Comparison of ENCODE assay signal across 8 cellular contexts in genomic region chr3:183285828-183286457, GRCh38.
DNase-seq lines count a peak whose midpoint lies in the region; ATAC-seq and TF ChIP-seq lines count a peak whose summit lies in the region.

No MANE protein-coding gene starts in this region.

- no peaks in the 10 kb centered on the region for H3K27me3 ChIP-seq in endocrine pancreas (ENCODE audit: control insufficient read depth, insufficient read depth, low read length)
- no peaks in the 10 kb centered on the region for H3K27me3 ChIP-seq in mucosa of stomach (ENCODE audit: control insufficient read depth, insufficient read depth, low read length)

- H3K4me1 ChIP-seq in endocrine pancreas (ENCODE audit: control insufficient read depth, insufficient read depth, low read length), result peaks cover 20% of the 10 kb centered on the region
- peaks cover 25% of the 10 kb centered on the region for H3K4me1 ChIP-seq in mucosa of stomach (ENCODE audit: control insufficient read depth, insufficient read depth, low read length)

- H3K4me3 ChIP-seq in AG04449 (ENCODE audit: low read depth, low read length) (no peak overlapping the region), endocrine pancreas (ENCODE audit: control insufficient read depth, insufficient read depth, low read length) (peak overlapping the region; percentile 32), mucosa of stomach (ENCODE audit: low read length) (no peak overlapping the region)

- no peaks in the 10 kb centered on the region for H3K9me3 ChIP-seq in endocrine pancreas (ENCODE audit: control insufficient read depth, low read length)
- H3K9me3 ChIP-seq in mucosa of stomach (ENCODE audit: control insufficient read depth, low read length), result no peaks in the 10 kb centered on the region

- H3K36me3 ChIP-seq in endocrine pancreas (ENCODE audit: control insufficient read depth, insufficient read depth, low read length) (no peaks in the 10 kb centered on the region), mucosa of stomach (ENCODE audit: control insufficient read depth, insufficient read depth, low read length) (no peaks in the 10 kb centered on the region)

- DNase-seq in AG04449 (ENCODE audit: low read depth, low spot score) (peak; percentile 88), NCI-H69 (lab: John Stamatoyannopoulos, UW) (peak; percentile 97)
- DNase-seq in activated CD8-positive, alpha-beta memory T cell treated with anti-CD3 and anti-CD28 coated beads for 48 hours (ENCODE audit: low read depth in 2 of 3, low spot score in 2 of 3), result peak; percentile 60 to 81 (median 80)
- peak; percentile 82 to 98 for DNase-seq in stimulated activated CD8-positive, alpha-beta memory T cell treated with anti-CD3 and anti-CD28 coated beads, Interleukin-7, amount 100 ng/mL, for 48 hours (ENCODE audit: extremely low read depth in 1 of 2, low read depth in 1 of 2)

- CTCF ChIA-PET in AG04449 (lab: Yijun Ruan, JAX), result no interaction called here

- peak; percentile 98 for ATAC-seq in GM18907 (IDR thresholded peaks at IDR 0.05; ENCODE audit: unreplicated experiment)
- peak; percentile 96 for ATAC-seq in HG03135 (IDR thresholded peaks at IDR 0.05; ENCODE audit: unreplicated experiment)

- TF ChIP-seq CTCF in AG04449 (IDR thresholded peaks at IDR 0.05; ENCODE audit: insufficient read depth, low read length, missing control alignments), result no peak

- H3K9ac ChIP-seq in endocrine pancreas (ENCODE audit: control insufficient read depth, insufficient read depth, low read length), result no peak overlapping the region
- peak overlapping the region; percentile 63 for H3K9ac ChIP-seq in mucosa of stomach (ENCODE audit: low read length)

- POLR2A ChIA-PET in AG04449 (lab: Yijun Ruan, JAX), result interaction anchor here (0.8 to 1.1 kb wide), 2 partner anchors 13 to 21 kb away, joined by 3 read pairs; no protein-coding TSS in a partner anchor
